In genomic region chr11:128517457-128518230, GRCh38 we compare ENCODE assay signal across 9 cellular contexts.
DNase-seq lines count a peak whose midpoint lies in the region; TF ChIP-seq lines count a peak whose summit lies in the region.
"Had no signal": no experiment of that assay in that cellular context is flagged by ENCODE, and none has a peak within 500 bp of the region (broad histone marks: within the 10 kb centered on the region; RNA-seq: fewer than 3 reads in every experiment).

No MANE protein-coding gene starts in this region.

- no peak overlapping the region for H3K9ac ChIP-seq in smooth muscle cell (ENCODE audit: low read depth)

- H2AFZ ChIP-seq in smooth muscle cell (ENCODE audit: low read depth): no peak overlapping the region

- H3F3A ChIP-seq in smooth muscle cell (ENCODE audit: low read depth): peaks cover 6% of the 10 kb centered on the region

- TF ChIP-seq CTCF in GM12864 (IDR thresholded peaks at IDR 0.05; ENCODE audit: low read depth, low read length, missing control alignments) (no peak), esophagus muscularis mucosa (IDR thresholded peaks at IDR 0.05) (no peak), smooth muscle cell (IDR thresholded peaks at IDR 0.05; ENCODE audit: borderline replicate concordance, insufficient read depth, poor library complexity, severe bottlenecking) (no peak)

- peak overlapping the region; percentile 94 for H3K4me2 ChIP-seq in smooth muscle cell

- TF ChIP-seq EP300 in esophagus muscularis mucosa (IDR thresholded peaks at IDR 0.05): no peak

- no peak for TF ChIP-seq POLR2A in esophagus muscularis mucosa (IDR thresholded peaks at IDR 0.05; ENCODE audit: low read depth)

- no peaks in the 10 kb centered on the region for H3K9me3 ChIP-seq in esophagus muscularis mucosa
- no peaks in the 10 kb centered on the region for H3K9me3 ChIP-seq in smooth muscle cell (replicated peaks; ENCODE audit: low read depth)

- peaks cover 79% of the 10 kb centered on the region for H4K20me1 ChIP-seq in smooth muscle cell (ENCODE audit: low read depth)

- H3K4me3 ChIP-seq in GM12864 (ENCODE audit: low read depth, low read length) (peak overlapping the region; percentile 88), esophagus muscularis mucosa (peak overlapping the region; percentile 67 to 88 (median 79)), smooth muscle cell (no peak overlapping the region)

- intact Hi-C loops in esophagus muscularis mucosa (cut with DNase I): no loop called here

- H3K4me1 ChIP-seq in esophagus muscularis mucosa (peaks cover 66 to 83% (median 74%) of the 10 kb centered on the region in 4 donors), smooth muscle cell (ENCODE audit: low read depth) (peaks cover 20% of the 10 kb centered on the region)

- peaks cover 93% of the 10 kb centered on the region for H3K79me2 ChIP-seq in smooth muscle cell (ENCODE audit: low read depth)

- H3K27ac ChIP-seq in esophagus muscularis mucosa (replicated peaks in 1 of 4) (peak overlapping the region; percentile 55 to 97 (median 92)), smooth muscle cell (ENCODE audit: low read depth) (peak overlapping the region; percentile 51)

- H3K36me3 ChIP-seq in esophagus muscularis mucosa: peaks cover 0 to 12% (median 6%) of the 10 kb centered on the region in 4 donors
- no peaks in the 10 kb centered on the region for H3K36me3 ChIP-seq in smooth muscle cell (ENCODE audit: low read depth)

- WGBS in esophagus muscularis mucosa: 73% methylated on average over 5 of the region's 5 CpGs
- WGBS in smooth muscle cell (ENCODE audit: low lambda C conversion rate): 43% methylated on average over 5 of the region's 5 CpGs

- no peak for DNase-seq in GM12864 (ENCODE audit: low read depth)
- peak; percentile 59 for DNase-seq in RPMI7951 (ENCODE audit: low read depth)
- peak; percentile 50 for DNase-seq in esophagus muscularis mucosa (ENCODE audit: extremely low spot score)
- no peak for DNase-seq in smooth muscle cell (lab: John Stamatoyannopoulos, UW; ENCODE audit: unreplicated experiment)
- DNase-seq in NCI-H82 treated with DMSO at 0.1 percent for 48 hours (lab: John Stamatoyannopoulos, UW; ENCODE audit: unreplicated experiment): no peak
- DNase-seq in NCI-H1092 treated with DMSO at 0.1 percent for 48 hours (lab: John Stamatoyannopoulos, UW): no peak
- DNase-seq in NK-92 treated with Interleukin-12 subunit alpha and Interleukin-12 subunit beta, amount 100 ng/mL, for 24 hours (lab: John Stamatoyannopoulos, UW): no peak
- DNase-seq in putamen (ENCODE audit: low spot score): no peak
- DNase-seq: NCI-H1417 treated with DMSO at 0.1 percent for 48 hours had no signal

- H3K27me3 ChIP-seq in esophagus muscularis mucosa (no peaks in the 10 kb centered on the region), smooth muscle cell (ENCODE audit: low read depth) (no peaks in the 10 kb centered on the region)

Comparison
In these comparisons a context has a peak if more than half of its experiments do, and no peak if none do; other contexts are left out.
1. DNase-seq: peak in RPMI7951 (single experiment) and esophagus muscularis mucosa (single experiment); none in GM12864 (single experiment), smooth muscle cell (single experiment), NCI-H82 treated with DMSO at 0.1 percent for 48 hours (single experiment), NCI-H1092 treated with DMSO at 0.1 percent for 48 hours (single experiment), NK-92 treated with Interleukin-12 subunit alpha and Interleukin-12 subunit beta, amount 100 ng/mL, for 24 hours (single experiment) and putamen (single experiment).